23 cellular contexts compared by ENCODE assay signal in the genomic region with DNA sequence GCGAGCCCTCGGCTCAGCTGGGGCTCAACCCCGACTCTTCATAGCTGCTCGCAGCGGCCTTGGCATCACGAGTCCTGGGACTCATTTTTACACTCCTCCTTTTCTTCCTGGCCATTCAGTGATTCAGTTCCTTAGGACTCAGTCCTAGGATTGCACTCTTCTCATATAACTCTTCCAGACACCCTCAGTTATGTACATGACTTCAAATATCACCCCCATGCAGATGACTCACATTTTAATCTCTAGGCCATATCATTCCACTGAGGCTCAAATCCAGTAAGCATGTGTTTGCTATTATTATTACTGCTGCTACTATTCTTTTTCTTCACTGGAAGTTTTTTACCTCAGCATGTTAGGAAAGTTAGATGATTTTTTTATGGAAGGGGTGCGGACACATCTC. TPM values are rescaled to one million over a fixed set of nuclear protein-coding genes. Genes with fewer than 3 reads are reported as not detected.
DNase-seq lines count a peak whose midpoint lies in the region; ATAC-seq, FAIRE-seq and TF ChIP-seq lines count a peak whose summit lies in the region.
"Had no signal": no experiment of that assay in that cellular context is flagged by ENCODE, and none has a peak within 500 bp of the region (broad histone marks: within the 10 kb centered on the region; RNA-seq: fewer than 3 reads in every experiment).

No MANE protein-coding gene starts in this region.

- no peaks in the 10 kb centered on the region for H3K27me3 ChIP-seq in bronchial epithelial cell (ENCODE audit: control insufficient read depth, insufficient read depth, low read length)
- no peaks in the 10 kb centered on the region for H3K27me3 ChIP-seq in trophoblast cell (ENCODE audit: insufficient read depth, low read length)
- H3K27me3 ChIP-seq: neutrophil had no signal

- H3K4me1 ChIP-seq in trophoblast cell (ENCODE audit: control insufficient read depth in 1 of 2, insufficient read depth in 2 of 2, low read length in 2 of 2) (no peaks in the 10 kb centered on the region), kidney (ENCODE audit: control insufficient read depth in 1 of 2, insufficient read depth in 1 of 2, low read depth in 1 of 2, low read length in 2 of 2) (no peaks in the 10 kb centered on the region)

- no peak for FAIRE-seq in bronchial epithelial cell (lab: Jason Lieb, UNC)
- no peak for FAIRE-seq in kidney (lab: Jason Lieb, UNC)
- FAIRE-seq: D721Med, endometrium had no signal

- peaks cover 2% of the 10 kb centered on the region; the same call in 1 of the 2 replicates for H3K27me3 Mint-ChIP-seq in HFFc6 (ENCODE audit: insufficient read depth)
- H3K27me3 Mint-ChIP-seq in memory B cell = no peaks in the 10 kb centered on the region
- H3K27me3 Mint-ChIP-seq: stimulated activated naive B cell treated with anti-CD40 and anti-IgM and Interleukin-4, amounts not matched to agents 10 μg/mL and 1 μg/mL and 100 μg/mL, for 72 hours; T-helper 17 cell had no signal

- ATAC-seq in memory B cell (ENCODE audit: low read depth) = no peak
- ATAC-seq: stimulated activated naive B cell treated with anti-CD40 and anti-IgM and Interleukin-4, amounts not matched to agents 10 μg/mL and 1 μg/mL and 100 μg/mL, for 72 hours; T-helper 17 cell had no signal

- H3K79me1 ChIP-seq in trophoblast cell (ENCODE audit: low read length) = no peaks in the 10 kb centered on the region

- H3K4me3 Mint-ChIP-seq in HFFc6 = peak overlapping the region; percentile 43
- H3K4me3 Mint-ChIP-seq in memory B cell = no peak overlapping the region
- H3K4me3 Mint-ChIP-seq: immature natural killer cell; stimulated activated naive B cell treated with anti-CD40 and anti-IgM and Interleukin-4, amounts not matched to agents 10 μg/mL and 1 μg/mL and 100 μg/mL, for 72 hours; T-helper 17 cell had no signal

- DNase-seq in AG08395 (ENCODE audit: low spot score) (peak; percentile 54), HFFc6 (peak; percentile 54), bronchial epithelial cell (ENCODE audit: low read depth) (peak; percentile 2), memory B cell (ENCODE audit: low spot score in 2 of 2) (no peak), trophoblast cell (no peak), kidney (no peak), superior temporal gyrus (ENCODE audit: extremely low spot score) (no peak)
- DNase-seq in activated CD4-positive, alpha-beta T cell treated with anti-CD3 and anti-CD28 coated beads for 48 hours = no peak
- DNase-seq: activated CD4-positive, alpha-beta T cell treated with anti-CD3 and anti-CD28 coated beads for 1 hour; activated naive CD4-positive, alpha-beta T cell treated with anti-CD3 and anti-CD28 coated beads, Interleukin-2, amount 50 U/mL, for 16 hours; AML-193; glutamatergic neuron; immature natural killer cell; KG1; NCI-H1092 treated with DMSO at 0.1 percent for 48 hours; NCI-H2171 treated with DMSO at 0.1 percent for 48 hours; Right ventricle myocardium superior; stimulated activated naive B cell treated with anti-CD40 and anti-IgM and Interleukin-4, amounts not matched to agents 10 μg/mL and 1 μg/mL and 100 μg/mL, for 72 hours; T-helper 17 cell had no signal

- H3K27ac ChIP-seq in trophoblast cell (ENCODE audit: low read depth, low read length) (no peak overlapping the region), kidney (ENCODE audit: low read depth in 2 of 2, low read length in 2 of 2) (no peak overlapping the region)
- H3K27ac ChIP-seq: neutrophil, skin epidermis had no signal

- no peak overlapping the region for H3K18ac ChIP-seq in trophoblast cell (ENCODE audit: low read length)

- no peak overlapping the region for H3K4me2 ChIP-seq in trophoblast cell (ENCODE audit: low read length)

- no peaks in the 10 kb centered on the region for H3K9me3 Mint-ChIP-seq in HFFc6
- H3K9me3 Mint-ChIP-seq in memory B cell = no peaks in the 10 kb centered on the region
- H3K9me3 Mint-ChIP-seq: immature natural killer cell; stimulated activated naive B cell treated with anti-CD40 and anti-IgM and Interleukin-4, amounts not matched to agents 10 μg/mL and 1 μg/mL and 100 μg/mL, for 72 hours had no signal

- H3K36me3 ChIP-seq in bronchial epithelial cell (ENCODE audit: control insufficient read depth, insufficient read depth, low read length) (no peaks in the 10 kb centered on the region), trophoblast cell (ENCODE audit: control insufficient read depth in 1 of 2, insufficient read depth in 2 of 2, low read length in 2 of 2) (no peaks in the 10 kb centered on the region), kidney (ENCODE audit: control insufficient read depth in 1 of 2, insufficient read depth in 2 of 2, low read length in 2 of 2) (no peaks in the 10 kb centered on the region)
- H3K36me3 ChIP-seq: neutrophil had no signal

- H3K14ac ChIP-seq in trophoblast cell (ENCODE audit: low read length) = no peak overlapping the region

- intact Hi-C loops in kidney (cut with DNase I) = no loop called here

- no peak overlapping the region for H3K4ac ChIP-seq in trophoblast cell (ENCODE audit: low read depth, low read length)

- H3K36me3 Mint-ChIP-seq in HFFc6 (ENCODE audit: low read depth) (peaks cover 5% of the 10 kb centered on the region; the same call in 1 of the 2 replicates), memory B cell (peaks cover 5% of the 10 kb centered on the region)

- no peaks in the 10 kb centered on the region for H3K79me2 ChIP-seq in trophoblast cell (ENCODE audit: control insufficient read depth, insufficient read depth, low read length, poor library complexity)

- no peak overlapping the region for H2AK5ac ChIP-seq in trophoblast cell (ENCODE audit: low read length)

- H4K12ac ChIP-seq in trophoblast cell (ENCODE audit: low read depth, low read length) = no peak overlapping the region

- H3K9me3 ChIP-seq in trophoblast cell (ENCODE audit: insufficient read depth, low read depth, low read length) (no peaks in the 10 kb centered on the region), kidney (ENCODE audit: control insufficient read depth in 1 of 2, low read length in 2 of 2) (no peaks in the 10 kb centered on the region)
- H3K9me3 ChIP-seq: neutrophil had no signal

- TF ChIP-seq CTCF in HFFc6 (IDR thresholded peaks at IDR 0.05) = no peak
- no peak for TF ChIP-seq CTCF in bronchial epithelial cell (IDR thresholded peaks at IDR 0.05; ENCODE audit: insufficient read depth, low read length, severe bottlenecking)
- no peak for TF ChIP-seq CTCF in kidney (IDR thresholded peaks at IDR 0.05; ENCODE audit: borderline replicate concordance, extremely low read depth, insufficient read depth)

- H2AFZ ChIP-seq in trophoblast cell (ENCODE audit: insufficient read depth, low read length, poor library complexity) = no peak overlapping the region

- no peak overlapping the region for H4K91ac ChIP-seq in trophoblast cell (ENCODE audit: low read depth, low read length)

- no peak overlapping the region for H2BK12ac ChIP-seq in trophoblast cell (ENCODE audit: low read length)

- no peak overlapping the region for H2BK120ac ChIP-seq in trophoblast cell (ENCODE audit: insufficient read depth, low read length, poor library complexity)

- H3K4me3 ChIP-seq in bronchial epithelial cell (ENCODE audit: low read depth, low read length) (no peak overlapping the region), trophoblast cell (ENCODE audit: low read depth, low read length) (no peak overlapping the region), kidney (ENCODE audit: low read length in 2 of 2) (no peak overlapping the region)
- H3K4me3 ChIP-seq: skin epidermis had no signal

- WGBS in trophoblast cell (ENCODE audit: extremely low coverage, insufficient coverage, insufficient read length) = no CpG with 5 or more reads among the region's 7 CpGs

- H3K4me1 Mint-ChIP-seq in HFFc6 (ENCODE audit: low read depth) = peaks cover 20% of the 10 kb centered on the region
- peaks cover 5% of the 10 kb centered on the region for H3K4me1 Mint-ChIP-seq in memory B cell
- H3K4me1 Mint-ChIP-seq: immature natural killer cell; stimulated activated naive B cell treated with anti-CD40 and anti-IgM and Interleukin-4, amounts not matched to agents 10 μg/mL and 1 μg/mL and 100 μg/mL, for 72 hours; T-helper 17 cell had no signal

- H3K27ac Mint-ChIP-seq in HFFc6 (peak overlapping the region; percentile 92), memory B cell (peak overlapping the region; percentile 47)
- H3K27ac Mint-ChIP-seq: immature natural killer cell, T-helper 17 cell had no signal

- no peak overlapping the region for H3K9ac ChIP-seq in trophoblast cell (ENCODE audit: low read length)
- H3K9ac ChIP-seq in kidney (ENCODE audit: low read length in 2 of 2) = no peak overlapping the region

- no peak overlapping the region for H4K8ac ChIP-seq in trophoblast cell (ENCODE audit: low read depth, low read length)

- H2BK5ac ChIP-seq in trophoblast cell (ENCODE audit: low read depth, low read length, poor library complexity) = no peak overlapping the region

- no peak overlapping the region for H3K23ac ChIP-seq in trophoblast cell (ENCODE audit: low read length)

RNA-seq across cellular contexts. Expression of gene ITGB1BP2, which starts 14.4 kb away (rescaled TPM):
- total RNA-seq in HFFc6 (2021; fragmentation: NEBNext Ultra II Directional; extraction: Animal tissue kit (Norgen Biotek cat#: 25700)) = under 1 TPM; 0.50 to 0.95 (median 0.57) TPM
- 1.1 and 2.4 TPM in 2 replicates for total RNA-seq in bronchial epithelial cell
- polyA plus RNA-seq in trophoblast cell (2013) = 0.26 and 0.40 TPM in 2 replicates
- 1.8 TPM for total RNA-seq in kidney
- 1.8 TPM for polyA plus RNA-seq in kidney (ENCODE audit: insufficient read depth, low read depth, low replicate concordance)
- polyA plus RNA-seq: immature natural killer cell had no signal

RNA-seq across cellular contexts. Expression of gene NONO, which starts 32.5 kb away (rescaled TPM):
- 100 to 1,000 TPM; 367 to 495 (median 421) TPM for total RNA-seq in HFFc6 (2021; fragmentation: NEBNext Ultra II Directional; extraction: Animal tissue kit (Norgen Biotek cat#: 25700))
- total RNA-seq in bronchial epithelial cell (237 and 365 TPM in 2 replicates), kidney (225 TPM)
- 353 and 365 TPM in 2 replicates for polyA plus RNA-seq in trophoblast cell (2013)
- polyA plus RNA-seq in kidney (ENCODE audit: insufficient read depth, low read depth, low replicate concordance) = 126 TPM

RNA-seq across cellular contexts. Expression of gene TAF1, which starts 50.2 kb away (rescaled TPM):
- 10 to 100 TPM; 18.9 to 25.2 (median 21.0) TPM for total RNA-seq in HFFc6 (2021; fragmentation: NEBNext Ultra II Directional; extraction: Animal tissue kit (Norgen Biotek cat#: 25700))
- 25.3 and 31.0 TPM in 2 replicates for total RNA-seq in bronchial epithelial cell
- polyA plus RNA-seq in trophoblast cell (2013) = 11.5 TPM in 2 replicates
- total RNA-seq in kidney = 45.0 TPM
- 4.0 TPM for polyA plus RNA-seq in kidney (ENCODE audit: insufficient read depth, low read depth, low replicate concordance)

Comparison
In these comparisons a context has a peak if more than half of its experiments do, and no peak if none do; other contexts are left out.
1. DNase-seq: peak in AG08395 (single experiment), HFFc6 (single experiment) and bronchial epithelial cell (single experiment); none in memory B cell (0 of 2), trophoblast cell (0 of 2), kidney (single experiment), superior temporal gyrus (single experiment) and activated CD4-positive, alpha-beta T cell treated with anti-CD3 and anti-CD28 coated beads for 48 hours (single experiment).